In genomic region chr5:68137451-68138190, GRCh38 we compare ENCODE assay signal across 1 cellular context.
TF ChIP-seq lines count a peak whose summit lies in the region.

No MANE protein-coding gene starts in this region.

TF ChIP-seq in GM12878, 131 proteins besides CTCF, POLR2A, EP300 and RAD21 (continued from another document):
- TF ChIP-seq ETV6 (conservative IDR thresholded peaks at IDR 0.05 in 1 of 2, IDR thresholded peaks at IDR 0.05 in 1 of 2; ENCODE audit: borderline replicate concordance in 1 of 2, low read depth in 1 of 2) (no peak), PML (IDR thresholded peaks at IDR 0.05; ENCODE audit: low read length) (no peak), IKZF2 (IDR thresholded peaks at IDR 0.05) (no peak)
- TF ChIP-seq, protein P1, sequence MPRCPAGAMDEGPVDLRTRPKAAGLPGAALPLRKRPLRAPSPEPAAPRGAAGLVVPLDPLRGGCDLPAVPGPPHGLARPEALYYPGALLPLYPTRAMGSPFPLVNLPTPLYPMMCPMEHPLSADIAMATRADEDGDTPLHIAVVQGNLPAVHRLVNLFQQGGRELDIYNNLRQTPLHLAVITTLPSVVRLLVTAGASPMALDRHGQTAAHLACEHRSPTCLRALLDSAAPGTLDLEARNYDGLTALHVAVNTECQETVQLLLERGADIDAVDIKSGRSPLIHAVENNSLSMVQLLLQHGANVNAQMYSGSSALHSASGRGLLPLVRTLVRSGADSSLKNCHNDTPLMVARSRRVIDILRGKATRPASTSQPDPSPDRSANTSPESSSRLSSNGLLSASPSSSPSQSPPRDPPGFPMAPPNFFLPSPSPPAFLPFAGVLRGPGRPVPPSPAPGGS (IDR thresholded peaks at IDR 0.05; ENCODE audit: borderline replicate concordance, insufficient read depth, low read depth, low read length, poor library complexity, severe bottlenecking), result no peak
